Comparison of ENCODE assay signal across 24 cellular contexts in genomic region chr10:79209340-79209739, GRCh38.
"Had no signal": no experiment of that assay in that cellular context is flagged by ENCODE, and none has a peak within 500 bp of the region (broad histone marks: within the 10 kb centered on the region; RNA-seq: fewer than 3 reads in every experiment).

No MANE protein-coding gene starts in this region.

- H3K79me2 ChIP-seq: hepatocyte had no signal

- H3K4me1 Mint-ChIP-seq: activated CD4-positive, alpha-beta T cell treated with anti-CD3 and anti-CD28 coated beads, Interleukin-2, amount 10 ng/mL, durations not matched to agents 7 days and 5 days; activated naive CD8-positive, alpha-beta T cell treated with anti-CD3 and anti-CD28 coated beads for 36 hours; central memory CD8-positive, alpha-beta T cell; endodermal cell had no signal

- DNase-seq: activated CD4-positive, alpha-beta T cell treated with anti-CD3 and anti-CD28 coated beads, Interleukin-2, amount 10 ng/mL, durations not matched to agents 7 days and 5 days; activated CD4-positive, CD25-positive, alpha-beta regulatory T cell treated with anti-CD3 and anti-CD28 coated beads, Interleukin-2, amount 50 U/mL, for 72 hours; activated CD8-positive, alpha-beta T cell treated with anti-CD3 and anti-CD28 coated beads for 36 hours; activated naive CD8-positive, alpha-beta T cell treated with anti-CD3 and anti-CD28 coated beads for 36 hours; cortex of kidney; endodermal cell; kidney glomerular epithelial cell; left lung; stimulated activated CD4-positive, alpha-beta T cell treated with anti-CD3 and anti-CD28 coated beads, Interleukin-2, amount 100 ng/mL, for 48 hours; stimulated activated CD8-positive, alpha-beta memory T cell treated with anti-CD3 and anti-CD28 coated beads, Interleukin-4, amount 100 ng/mL, for 48 hours; stimulated activated naive CD4-positive, alpha-beta T cell treated with Interleukin-2 at 50 U/mL for 16 hours; T-helper 2 cell; upper lobe of right lung had no signal

- H3K4me3 Mint-ChIP-seq: activated CD4-positive, alpha-beta T cell treated with anti-CD3 and anti-CD28 coated beads, Interleukin-2, amount 10 ng/mL, durations not matched to agents 7 days and 5 days; activated CD8-positive, alpha-beta T cell treated with anti-CD3 and anti-CD28 coated beads for 36 hours; activated naive CD8-positive, alpha-beta T cell treated with anti-CD3 and anti-CD28 coated beads for 36 hours; central memory CD8-positive, alpha-beta T cell; endodermal cell; natural killer cell treated with Interleukin-12 subunit alpha and Interleukin-12 subunit beta and Interleukin-15 and Interleukin-18, amount 100 ng/mL, for 72 hours had no signal

- H3K27ac ChIP-seq: epithelial cell of prostate, hepatocyte, left lung, neutrophil, thoracic aorta, upper lobe of right lung, VCaP had no signal

- H3K36me3 Mint-ChIP-seq: activated naive CD8-positive, alpha-beta T cell treated with anti-CD3 and anti-CD28 coated beads for 36 hours; natural killer cell treated with Interleukin-12 subunit alpha and Interleukin-12 subunit beta and Interleukin-15 and Interleukin-18, amount 100 ng/mL, for 72 hours had no signal

- H3K27me3 ChIP-seq: breast epithelium, hepatocyte, left lung, neutrophil, upper lobe of right lung had no signal

- H3K27ac Mint-ChIP-seq: activated CD4-positive, alpha-beta T cell treated with anti-CD3 and anti-CD28 coated beads, Interleukin-2, amount 10 ng/mL, durations not matched to agents 7 days and 5 days; activated CD8-positive, alpha-beta T cell treated with anti-CD3 and anti-CD28 coated beads for 36 hours; activated naive CD8-positive, alpha-beta T cell treated with anti-CD3 and anti-CD28 coated beads for 36 hours; endodermal cell; natural killer cell treated with Interleukin-12 subunit alpha and Interleukin-12 subunit beta and Interleukin-15 and Interleukin-18, amount 100 ng/mL, for 72 hours had no signal

- H3K9me3 ChIP-seq: breast epithelium, left lung, neutrophil, thoracic aorta, upper lobe of right lung had no signal

- H3K4me1 ChIP-seq: breast epithelium, left lung, upper lobe of right lung had no signal

- H3K4me3 ChIP-seq: breast epithelium, hepatocyte, left lung, lung, smooth muscle cell, thoracic aorta, upper lobe of right lung had no signal

- H3K4me2 ChIP-seq: hepatocyte, smooth muscle cell had no signal

- H2AFZ ChIP-seq: hepatocyte had no signal

- H3K27me3 Mint-ChIP-seq: activated CD4-positive, alpha-beta T cell treated with anti-CD3 and anti-CD28 coated beads, Interleukin-2, amount 10 ng/mL, durations not matched to agents 7 days and 5 days; activated CD8-positive, alpha-beta T cell treated with anti-CD3 and anti-CD28 coated beads for 36 hours; activated naive CD8-positive, alpha-beta T cell treated with anti-CD3 and anti-CD28 coated beads for 36 hours; central memory CD8-positive, alpha-beta T cell; natural killer cell treated with Interleukin-12 subunit alpha and Interleukin-12 subunit beta and Interleukin-15 and Interleukin-18, amount 100 ng/mL, for 72 hours had no signal

- H3K9me3 Mint-ChIP-seq: activated CD4-positive, alpha-beta T cell treated with anti-CD3 and anti-CD28 coated beads, Interleukin-2, amount 10 ng/mL, durations not matched to agents 7 days and 5 days; activated CD8-positive, alpha-beta T cell treated with anti-CD3 and anti-CD28 coated beads for 36 hours; activated naive CD8-positive, alpha-beta T cell treated with anti-CD3 and anti-CD28 coated beads for 36 hours; central memory CD8-positive, alpha-beta T cell; endodermal cell; natural killer cell treated with Interleukin-12 subunit alpha and Interleukin-12 subunit beta and Interleukin-15 and Interleukin-18, amount 100 ng/mL, for 72 hours had no signal

- ATAC-seq: activated CD8-positive, alpha-beta T cell treated with anti-CD3 and anti-CD28 coated beads for 36 hours; left lung; natural killer cell treated with Interleukin-12 subunit alpha and Interleukin-12 subunit beta and Interleukin-15 and Interleukin-18, amount 100 ng/mL, for 72 hours; sciatic nerve; upper lobe of right lung had no signal

- H3K36me3 ChIP-seq: breast epithelium had no signal
